In genomic region chr12:121223947-121224285, GRCh38 we compare ENCODE assay signal across 16 cellular contexts. TPM values are rescaled to one million over a fixed set of nuclear protein-coding genes. Genes with fewer than 3 reads are reported as not detected.
DNase-seq lines count a peak whose midpoint lies in the region; ATAC-seq and TF ChIP-seq lines count a peak whose summit lies in the region.
"Had no signal": no experiment of that assay in that cellular context is flagged by ENCODE, and none has a peak within 500 bp of the region (broad histone marks: within the 10 kb centered on the region; RNA-seq: fewer than 3 reads in every experiment).

No MANE protein-coding gene starts in this region.

- H3K9me3 Mint-ChIP-seq in activated T-cell treated with anti-CD3 and anti-CD28 coated beads, Interleukin-2, amount 50 U/mL, for 72 hours, result no peaks in the 10 kb centered on the region
- H3K9me3 Mint-ChIP-seq: mesothelial cell of epicardium had no signal

- no peaks in the 10 kb centered on the region for H3F3A ChIP-seq in Loucy (ENCODE audit: low read depth)

- H3K27ac ChIP-seq in colonic mucosa (peak overlapping the region; percentile 67), transverse colon (peak overlapping the region; percentile 59 to 79 (median 74))
- H3K27ac ChIP-seq: gastrocnemius medialis, GM23248 had no signal

- ATAC-seq in activated T-cell treated with anti-CD3 and anti-CD28 coated beads, Interleukin-2, amount 50 U/mL, for 72 hours (replicated peaks in 1 of 2), result peak in 1 of 2 donors; percentile 4
- ATAC-seq: gastrocnemius medialis, left cardiac atrium, Right ventricle myocardium inferior had no signal

- H3K36me3 ChIP-seq in Loucy (ENCODE audit: insufficient read depth, low read length) (no peaks in the 10 kb centered on the region), colonic mucosa (no peaks in the 10 kb centered on the region), transverse colon (peaks cover 0 to 13% (median 2%) of the 10 kb centered on the region in 4 donors)
- H3K36me3 ChIP-seq: gastrocnemius medialis, neutrophil had no signal

- intact Hi-C loops in colonic mucosa (cut with DNase I), result no loop called here
- intact Hi-C loops in transverse colon (cut with DNase I; ENCODE audit: low total_unique reads), result loop anchor here (10.0 kb wide), 1 partner anchor 89 kb away; the partner anchor contains the start of gene P2RX7

- peak overlapping the region in 1 of 2 donors; percentile 46 for H3K4me3 Mint-ChIP-seq in activated T-cell treated with anti-CD3 and anti-CD28 coated beads, Interleukin-2, amount 50 U/mL, for 72 hours
- H3K4me3 Mint-ChIP-seq: mesothelial cell of epicardium had no signal

- no peaks in the 10 kb centered on the region for H3K27me3 Mint-ChIP-seq in activated T-cell treated with anti-CD3 and anti-CD28 coated beads, Interleukin-2, amount 50 U/mL, for 72 hours (ENCODE audit: low read depth)

- H3K79me2 ChIP-seq in Loucy (ENCODE audit: insufficient read depth, low read length), result no peaks in the 10 kb centered on the region

- H3K9me3 ChIP-seq in Loucy (ENCODE audit: insufficient read depth, low read depth, low read length) (no peaks in the 10 kb centered on the region), colonic mucosa (no peaks in the 10 kb centered on the region), transverse colon (no peaks in the 10 kb centered on the region)
- H3K9me3 ChIP-seq: gastrocnemius medialis, neutrophil had no signal

- H3K36me3 Mint-ChIP-seq in activated T-cell treated with anti-CD3 and anti-CD28 coated beads, Interleukin-2, amount 50 U/mL, for 72 hours (ENCODE audit: insufficient read depth in 2 of 2), result peaks cover 9 to 16% of the 10 kb centered on the region in 2 donors

- WGBS in transverse colon (ENCODE audit: low coverage in 1 of 2), 2 donors, result 89 to 100% methylated on average over 1 to 5 of the region's 5 CpGs

- H3K27ac Mint-ChIP-seq in activated T-cell treated with anti-CD3 and anti-CD28 coated beads, Interleukin-2, amount 50 U/mL, for 72 hours, result peak overlapping the region; percentile 55
- H3K27ac Mint-ChIP-seq: mesothelial cell of epicardium had no signal

- TF ChIP-seq POLR2A in transverse colon (IDR thresholded peaks at IDR 0.05) (no peak), erythroblast (IDR thresholded peaks at IDR 0.05; ENCODE audit: low read length) (no peak)

- H3K9me2 ChIP-seq in Loucy (replicated peaks; ENCODE audit: low read depth, low read length), result no peaks in the 10 kb centered on the region

- peak overlapping the region; percentile 41 for H3K9ac ChIP-seq in Loucy (ENCODE audit: low read depth, low read length, poor library complexity, severe bottlenecking)
- peak overlapping the region in 1 of 2 donors; percentile 71 for H3K9ac ChIP-seq in colonic mucosa (ENCODE audit: low read depth in 2 of 2, low read length in 2 of 2)
- H3K9ac ChIP-seq: GM23248 had no signal

- H3K4me3 ChIP-seq in Loucy (ENCODE audit: low read length, poor library complexity, severe bottlenecking) (no peak overlapping the region), colonic mucosa (no peak overlapping the region), transverse colon (no peak overlapping the region)
- H3K4me3 ChIP-seq: gastrocnemius medialis, GM23248 had no signal

- TF ChIP-seq CTCF in Loucy (conservative IDR thresholded peaks at IDR 0.05; ENCODE audit: low read length), result no peak
- TF ChIP-seq CTCF in colonic mucosa (IDR thresholded peaks at IDR 0.05), result no peak
- TF ChIP-seq CTCF in transverse colon (IDR thresholded peaks at IDR 0.05), result no peak

- H3K4me2 ChIP-seq in Loucy (ENCODE audit: low read depth, low read length, poor library complexity, severe bottlenecking), result peak overlapping the region; percentile 17

- no peak for DNase-seq in activated T-cell treated with anti-CD3 and anti-CD28 coated beads, Interleukin-2, amount 50 U/mL, for 72 hours
- DNase-seq in activated T-cell treated with anti-CD3 and anti-CD28 coated beads for 4 hours (no peak), colonic mucosa (no peak), transverse colon (no peak), amniotic stem cell (lab: John Stamatoyannopoulos, UW) (no peak), erythroblast (lab: John Stamatoyannopoulos, UW) (no peak), COR-L47 (lab: John Stamatoyannopoulos, UW) (no peak)
- DNase-seq: gastrocnemius medialis, GM23248, left cardiac atrium, MM.1S, NCI-H1930 had no signal

- H2AFZ ChIP-seq in Loucy (ENCODE audit: low read length), result peak overlapping the region; percentile 30; the same call in 1 of the 2 replicates
- H2AFZ ChIP-seq: GM23248 had no signal

- peaks cover 16% of the 10 kb centered on the region for H3K4me1 ChIP-seq in Loucy (ENCODE audit: insufficient read depth, low read length, poor library complexity, severe bottlenecking)
- peaks cover 12% of the 10 kb centered on the region for H3K4me1 ChIP-seq in colonic mucosa
- H3K4me1 ChIP-seq in transverse colon, result peaks cover 6 to 40% (median 22%) of the 10 kb centered on the region in 4 donors
- H3K4me1 ChIP-seq: gastrocnemius medialis had no signal

- TF ChIP-seq EP300 in transverse colon (IDR thresholded peaks at IDR 0.05; ENCODE audit: low read depth), result no peak

- in situ Hi-C loops in transverse colon (cut with MboI; ENCODE audit: low pct_ligation_motif_present in 1 of 4, low pct_unique_long_range_greater_than_20kb in 1 of 4, low sequenced_read_pairs in 3 of 4), result loop anchor here in 1 of 4 donors (10.0 kb wide), 1 partner anchor 109 kb away; no protein-coding TSS in a partner anchor

- peaks cover 44% of the 10 kb centered on the region for H3K4me1 Mint-ChIP-seq in activated T-cell treated with anti-CD3 and anti-CD28 coated beads, Interleukin-2, amount 50 U/mL, for 72 hours (ENCODE audit: low read depth)

- no peaks in the 10 kb centered on the region for H4K20me1 ChIP-seq in Loucy (ENCODE audit: insufficient read depth, low read length, poor library complexity, severe bottlenecking)

- H3K27me3 ChIP-seq in Loucy (ENCODE audit: insufficient read depth, low read length, poor library complexity, severe bottlenecking) (no peaks in the 10 kb centered on the region), colonic mucosa (no peaks in the 10 kb centered on the region), transverse colon (no peaks in the 10 kb centered on the region)
- H3K27me3 ChIP-seq: gastrocnemius medialis, neutrophil had no signal

RNA-seq across cellular contexts. Expression of gene P2RX4, which starts 14.0 kb away (rescaled TPM):
- 10 to 100 TPM; 29.7 to 35.1 TPM for total RNA-seq in activated T-cell treated with anti-CD3 and anti-CD28 coated beads, Interleukin-2, amount 50 U/mL, for 72 hours
- total RNA-seq in colonic mucosa (100 to 1,000 TPM in 1 of 2 donors, 10 to 100 TPM in 1; 82.2 to 123 TPM), transverse colon (100 to 1,000 TPM; 103 to 435 (median 217) TPM)
